ENCODE assay signal across 17 cellular contexts in genomic region chr20:2762578-2763131, GRCh38. TPM values are rescaled to one million over a fixed set of nuclear protein-coding genes. Genes with fewer than 3 reads are reported as not detected.
DNase-seq lines count a peak whose midpoint lies in the region; TF ChIP-seq lines count a peak whose summit lies in the region.
"Had no signal": no experiment of that assay in that cellular context is flagged by ENCODE, and none has a peak within 500 bp of the region (broad histone marks: within the 10 kb centered on the region; RNA-seq: fewer than 3 reads in every experiment).

No MANE protein-coding gene starts in this region.

- H3K4me1 ChIP-seq in HEK293 (ENCODE audit: control insufficient read depth, insufficient read depth, low read length) = no peaks in the 10 kb centered on the region

- H3K4me3 Mint-ChIP-seq in mesothelial cell of epicardium = no peak overlapping the region
- H3K4me3 Mint-ChIP-seq in chondrocyte (ENCODE audit: unreplicated experiment) = no peak overlapping the region
- H3K4me3 Mint-ChIP-seq: B cell, IgD-negative memory B cell had no signal

- H3K4me1 Mint-ChIP-seq in mesothelial cell of epicardium = peaks cover 13% of the 10 kb centered on the region
- peaks cover 2% of the 10 kb centered on the region for H3K4me1 Mint-ChIP-seq in chondrocyte (ENCODE audit: low read depth)
- H3K4me1 Mint-ChIP-seq: B cell had no signal

- DNase-seq in NCI-H1417 (lab: John Stamatoyannopoulos, UW) (peak in 2 of 3 experiments; percentile 23 to 38), NCI-H1417 treated with DMSO at 0.1 percent for 48 hours (lab: John Stamatoyannopoulos, UW) (no peak), NCI-H345 treated with DMSO at 0.1 percent for 48 hours (lab: John Stamatoyannopoulos, UW; ENCODE audit: unreplicated experiment) (peak; percentile 88), mesothelial cell of epicardium (ENCODE audit: low spot score in 2 of 2, unreplicated experiment in 2 of 2) (no peak), chondrocyte (ENCODE audit: low spot score) (no peak), NCI-H1092 (lab: John Stamatoyannopoulos, UW) (no peak), coronary artery (ENCODE audit: low spot score) (no peak)
- DNase-seq: GM23248, HCEC 1CT, NCI-H1694 treated with DMSO at 0.1 percent for 48 hours, NCI-H510A treated with DMSO at 0.1 percent for 48 hours had no signal

- no peaks in the 10 kb centered on the region for H3K36me3 ChIP-seq in HEK293 (ENCODE audit: control insufficient read depth in 2 of 2, insufficient read depth in 1 of 2, low read length in 2 of 2)

- H3K4me3 ChIP-seq in HEK293 (ENCODE audit: low read depth, low read length) (no peak overlapping the region), coronary artery (no peak overlapping the region)
- H3K4me3 ChIP-seq: GM23248 had no signal

- H3K27me3 Mint-ChIP-seq in mesothelial cell of epicardium (ENCODE audit: low read depth) (peaks cover 25% of the 10 kb centered on the region), chondrocyte (ENCODE audit: low read depth) (peaks cover 35% of the 10 kb centered on the region)

- no peak overlapping the region for H3K27ac ChIP-seq in HEK293 (ENCODE audit: extremely low read depth, low read depth, low read length)
- no peak overlapping the region for H3K27ac ChIP-seq in coronary artery
- H3K27ac ChIP-seq: 22Rv1, GM23248 had no signal

- TF ChIP-seq CTCF in HEK293 (tag by site-specific recombination; IDR thresholded peaks at IDR 0.05) (no peak), mesothelial cell of epicardium (IDR thresholded peaks at IDR 0.05; ENCODE audit: unreplicated experiment) (no peak), chondrocyte (IDR thresholded peaks at IDR 0.05) (no peak), coronary artery (IDR thresholded peaks at IDR 0.05) (no peak)

- H3K27ac Mint-ChIP-seq in mesothelial cell of epicardium (peak overlapping the region; percentile 40), chondrocyte (ENCODE audit: unreplicated experiment) (no peak overlapping the region)
- H3K27ac Mint-ChIP-seq: B cell, IgD-negative memory B cell had no signal

- CTCF ChIA-PET in HEK293 (lab: Yijun Ruan, JAX) = interaction anchor here (0.6 to 3.6 kb wide), 9 partner anchors 10 to 333 kb away, joined by 3 to 38 read pairs (median 4); no protein-coding TSS in a partner anchor

- POLR2A ChIA-PET in HEK293 (lab: Yijun Ruan, JAX) = no interaction called here

- no peaks in the 10 kb centered on the region for H3K36me3 Mint-ChIP-seq in mesothelial cell of epicardium
- no peaks in the 10 kb centered on the region for H3K36me3 Mint-ChIP-seq in chondrocyte (ENCODE audit: low read depth)

- no peaks in the 10 kb centered on the region for H3K9me3 Mint-ChIP-seq in mesothelial cell of epicardium
- no peaks in the 10 kb centered on the region for H3K9me3 Mint-ChIP-seq in chondrocyte (ENCODE audit: low read depth)

- no peaks in the 10 kb centered on the region for H3K9me3 ChIP-seq in HEK293 (ENCODE audit: control insufficient read depth, insufficient read depth, low read depth, low read length)

TF ChIP-seq in HEK293, 187 proteins besides CTCF, POLR2A, EP300 and RAD21:
- TF ChIP-seq, protein P1, sequence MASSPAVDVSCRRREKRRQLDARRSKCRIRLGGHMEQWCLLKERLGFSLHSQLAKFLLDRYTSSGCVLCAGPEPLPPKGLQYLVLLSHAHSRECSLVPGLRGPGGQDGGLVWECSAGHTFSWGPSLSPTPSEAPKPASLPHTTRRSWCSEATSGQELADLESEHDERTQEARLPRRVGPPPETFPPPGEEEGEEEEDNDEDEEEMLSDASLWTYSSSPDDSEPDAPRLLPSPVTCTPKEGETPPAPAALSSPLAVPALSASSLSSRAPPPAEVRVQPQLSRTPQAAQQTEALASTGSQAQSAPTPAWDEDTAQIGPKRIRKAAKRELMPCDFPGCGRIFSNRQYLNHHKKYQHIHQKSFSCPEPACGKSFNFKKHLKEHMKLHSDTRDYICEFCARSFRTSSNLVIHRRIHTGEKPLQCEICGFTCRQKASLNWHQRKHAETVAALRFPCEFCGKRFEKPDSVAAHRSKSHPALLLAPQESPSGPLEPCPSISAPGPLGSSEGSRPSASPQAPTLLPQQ (tag by site-specific recombination; IDR thresholded peaks at IDR 0.05) = no peak
- TF ChIP-seq ZBTB48 (tag by site-specific recombination; IDR thresholded peaks at IDR 0.05) = no peak
- TF ChIP-seq EGR2 (tag by site-specific recombination; IDR thresholded peaks at IDR 0.05; ENCODE audit: low read depth) = peak; percentile 51; the same call in 1 of the 2 replicates
- TF ChIP-seq ZNF571 (tag by site-specific recombination; IDR thresholded peaks at IDR 0.05) = no peak
- peak; percentile 48; the same call in 1 of the 2 replicates for TF ChIP-seq ZIC2 (tag by site-specific recombination; IDR thresholded peaks at IDR 0.05)
- TF ChIP-seq, protein P2, sequence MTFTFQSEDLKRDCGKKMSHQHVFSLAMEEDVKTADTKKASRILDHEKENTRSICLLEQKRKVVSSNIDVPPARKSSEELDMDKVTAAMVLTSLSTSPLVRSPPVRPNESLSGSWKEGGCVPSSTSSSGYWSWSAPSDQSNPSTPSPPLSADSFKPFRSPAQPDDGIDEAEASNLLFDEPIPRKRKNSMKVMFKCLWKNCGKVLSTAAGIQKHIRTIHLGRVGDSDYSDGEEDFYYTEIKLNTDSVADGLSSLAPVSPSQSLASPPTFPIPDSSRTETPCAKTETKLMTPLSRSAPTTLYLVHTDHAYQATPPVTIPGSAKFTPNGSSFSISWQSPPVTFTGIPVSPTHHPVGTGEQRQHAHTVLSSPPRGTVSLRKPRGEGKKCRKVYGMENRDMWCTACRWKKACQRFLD (tag by site-specific recombination; IDR thresholded peaks at IDR 0.05) = no peak
- TF ChIP-seq OSR2 (tag by site-specific recombination; IDR thresholded peaks at IDR 0.05) = peak; percentile 70
- TF ChIP-seq ZFHX2 (tag by site-specific recombination; conservative IDR thresholded peaks at IDR 0.05) = peak; percentile 34

RNA-seq across cellular contexts. Expression of gene CPXM1, which starts 37.8 kb away (rescaled TPM):
- total RNA-seq in mesothelial cell of epicardium = 152 to 160 TPM (median 155 TPM) in 3 replicates
- total RNA-seq in chondrocyte = 6.2 to 6.4 TPM (median 6.3 TPM) in 3 replicates
- total RNA-seq: GM23248, MCF 10A had no signal

RNA-seq across cellular contexts. Expression of gene C20orf141, which starts 52.1 kb away (rescaled TPM):
- total RNA-seq in mesothelial cell of epicardium = not detected in 3 replicates
- not detected in 3 replicates for total RNA-seq in chondrocyte
- total RNA-seq: B cell, GM23248, MCF 10A, SK-MEL-5 had no signal

RNA-seq across cellular contexts. Expression of gene TMEM239, which starts 53.5 kb away (rescaled TPM):
- total RNA-seq in mesothelial cell of epicardium (not detected in 3 replicates), chondrocyte (not detected in 3 replicates)
- total RNA-seq: B cell, GM23248, MCF 10A, SK-MEL-5 had no signal

Comparison
In these comparisons a context has a peak if more than half of its experiments do, and no peak if none do; other contexts are left out.
1. DNase-seq: peak in NCI-H1417 (2 of 3) and NCI-H345 treated with DMSO at 0.1 percent for 48 hours (single experiment); none in NCI-H1417 treated with DMSO at 0.1 percent for 48 hours (single experiment), mesothelial cell of epicardium (0 of 2), chondrocyte (single experiment), NCI-H1092 (single experiment) and coronary artery (single experiment).
2. RNA of gene CPXM1, which starts 37.8 kb away (total RNA-seq): 152 to 160 TPM in mesothelial cell of epicardium; 6.2 to 6.4 TPM in chondrocyte; every median in the first group is over 10 times any median in the second.